ENCODE assay signal across 20 cellular contexts in genomic region chr3:78647735-78648134, GRCh38.
DNase-seq lines count a peak whose midpoint lies in the region.
"Had no signal": no experiment of that assay in that cellular context is flagged by ENCODE, and none has a peak within 500 bp of the region (broad histone marks: within the 10 kb centered on the region; RNA-seq: fewer than 3 reads in every experiment).

No MANE protein-coding gene starts in this region.

- H3K4me3 ChIP-seq in MG63, result no peak overlapping the region
- H3K4me3 ChIP-seq: body of pancreas, K562, PC-9, right lobe of liver, SJSA1 had no signal

- peaks cover 5% of the 10 kb centered on the region for H3K4me1 Mint-ChIP-seq in dendritic cell treated with granulocyte-macrophage colony-stimulating factor and Interleukin-4, amounts not matched to agents 40 ng/mL and 50 ng/mL, for 4 days (ENCODE audit: low read depth)
- H3K4me1 Mint-ChIP-seq: CD4-positive, CD25-positive, alpha-beta regulatory T cell had no signal

- no peaks in the 10 kb centered on the region for H3K9me3 ChIP-seq in MG63
- H3K9me3 ChIP-seq: body of pancreas, right lobe of liver, SJSA1 had no signal

- peaks cover 2% of the 10 kb centered on the region for H3K27me3 Mint-ChIP-seq in dendritic cell treated with granulocyte-macrophage colony-stimulating factor and Interleukin-4, amounts not matched to agents 40 ng/mL and 50 ng/mL, for 4 days
- H3K27me3 Mint-ChIP-seq: CD4-positive, CD25-positive, alpha-beta regulatory T cell had no signal

- intact Hi-C loops in dendritic cell treated with granulocyte-macrophage colony-stimulating factor and Interleukin-4, amounts not matched to agents 40 ng/mL and 50 ng/mL, for 4 days (cut with micrococcal nuclease), result no loop called here

- H3K36me3 Mint-ChIP-seq in dendritic cell treated with granulocyte-macrophage colony-stimulating factor and Interleukin-4, amounts not matched to agents 40 ng/mL and 50 ng/mL, for 4 days (ENCODE audit: low read depth), result no peaks in the 10 kb centered on the region
- H3K36me3 Mint-ChIP-seq: activated naive CD4-positive, alpha-beta T cell treated with anti-CD3 and anti-CD28 coated beads, Interleukin-2, amount 50 U/mL, for 72 hours; CD4-positive, CD25-positive, alpha-beta regulatory T cell had no signal

- peak overlapping the region; percentile 17 for H3K27ac Mint-ChIP-seq in dendritic cell treated with granulocyte-macrophage colony-stimulating factor and Interleukin-4, amounts not matched to agents 40 ng/mL and 50 ng/mL, for 4 days
- H3K27ac Mint-ChIP-seq: activated naive CD4-positive, alpha-beta T cell treated with anti-CD3 and anti-CD28 coated beads, Interleukin-2, amount 50 U/mL, for 72 hours had no signal

- no peaks in the 10 kb centered on the region for H3K27me3 ChIP-seq in MG63
- H3K27me3 ChIP-seq: body of pancreas, right lobe of liver, SJSA1 had no signal

- H3K4me3 Mint-ChIP-seq in dendritic cell treated with granulocyte-macrophage colony-stimulating factor and Interleukin-4, amounts not matched to agents 40 ng/mL and 50 ng/mL, for 4 days, result no peak overlapping the region
- H3K4me3 Mint-ChIP-seq: CD4-positive, CD25-positive, alpha-beta regulatory T cell had no signal

- DNase-seq in EL (peak; percentile 13), NCI-H226 (peak; percentile 53), kidney glomerular epithelial cell (lab: John Stamatoyannopoulos, UW) (peak; percentile 5), MG63 (no peak), putamen (ENCODE audit: low spot score) (no peak), NCI-H146 treated with DMSO at 0.1 percent for 48 hours (lab: John Stamatoyannopoulos, UW; ENCODE audit: unreplicated experiment) (no peak), NCI-H1930 (lab: John Stamatoyannopoulos, UW) (no peak)
- DNase-seq: activated T-cell treated with anti-CD3 and anti-CD28 coated beads, Interleukin-2, amount 50 U/mL, for 48 hours; body of pancreas; CD4-positive, CD25-positive, alpha-beta regulatory T cell; dermis blood vessel endothelial cell; head of caudate nucleus; NCI-H2029 treated with DMSO at 0.1 percent for 48 hours; NCI-H748 treated with DMSO at 0.1 percent for 48 hours; PC-9; right lobe of liver had no signal

- no peaks in the 10 kb centered on the region for H3K9me3 Mint-ChIP-seq in dendritic cell treated with granulocyte-macrophage colony-stimulating factor and Interleukin-4, amounts not matched to agents 40 ng/mL and 50 ng/mL, for 4 days

- H3K36me3 ChIP-seq in MG63, result no peaks in the 10 kb centered on the region
- H3K36me3 ChIP-seq: right lobe of liver, SJSA1 had no signal

Comparison
In these comparisons a context has a peak if more than half of its experiments do, and no peak if none do; other contexts are left out.
1. DNase-seq: peak in EL (single experiment), NCI-H226 (single experiment) and kidney glomerular epithelial cell (single experiment); none in MG63 (single experiment), putamen (single experiment), NCI-H146 treated with DMSO at 0.1 percent for 48 hours (single experiment) and NCI-H1930 (0 of 2).